Comparison of ENCODE assay signal across 1 cellular context in the genomic region with DNA sequence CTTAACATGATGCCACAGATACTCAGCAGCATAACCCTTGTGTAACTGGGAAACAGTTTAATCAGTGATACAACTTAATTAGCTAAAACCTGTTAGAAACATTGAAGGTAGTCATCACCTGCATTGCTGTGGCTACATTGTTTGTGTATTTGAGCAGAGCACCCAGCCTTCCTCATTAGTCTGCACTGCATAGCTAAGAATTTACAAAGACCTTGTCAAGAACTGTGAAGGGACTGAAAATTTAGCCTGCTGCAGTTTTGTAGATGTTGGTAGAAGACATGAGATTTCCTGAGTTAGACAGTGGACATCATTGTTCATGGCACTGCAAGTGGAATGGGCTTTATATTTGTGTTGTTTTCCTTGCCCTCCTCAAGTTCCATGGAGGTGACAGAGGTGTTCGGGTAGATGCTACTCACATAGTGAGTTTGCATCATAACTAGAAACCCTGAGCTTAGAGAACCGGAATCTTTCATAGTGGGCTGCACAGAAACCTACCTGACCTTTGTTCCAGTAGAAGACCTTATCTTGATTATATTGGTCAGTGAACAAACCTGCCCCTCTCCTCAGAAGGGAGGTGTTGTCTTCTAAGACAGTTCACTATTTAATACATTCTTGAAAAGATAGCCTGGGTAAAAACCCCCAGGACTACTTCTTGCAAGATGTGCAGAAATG.
TF ChIP-seq lines count a peak whose summit lies in the region.

No MANE protein-coding gene starts in this region.

TF ChIP-seq in H1, 55 proteins besides CTCF, POLR2A, EP300 and RAD21:
- TF ChIP-seq CEBPB (IDR thresholded peaks at IDR 0.05; ENCODE audit: low read depth, low read length) (no peak), FOSL1 (IDR thresholded peaks at IDR 0.05; ENCODE audit: insufficient read depth, low read depth, low read length) (no peak), ZNF274 (IDR thresholded peaks at IDR 0.05; ENCODE audit: borderline replicate concordance, extremely low read depth, low read length) (no peak), CHD7 (IDR thresholded peaks at IDR 0.05; ENCODE audit: insufficient replicate concordance, low read length) (no peak), SP1 (IDR thresholded peaks at IDR 0.05; ENCODE audit: low read depth, low read length) (no peak), KDM5A (IDR thresholded peaks at IDR 0.05; ENCODE audit: low read length) (no peak), TAF7 (optimal IDR thresholded peaks at IDR 0.05; ENCODE audit: borderline replicate concordance, low read depth, low read length) (no peak), ATF3 (IDR thresholded peaks at IDR 0.05; ENCODE audit: insufficient read depth, low read depth, low read length) (no peak), TCF12 (IDR thresholded peaks at IDR 0.05; ENCODE audit: low read depth, low read length) (no peak), CBX8 (IDR thresholded peaks at IDR 0.05; ENCODE audit: borderline replicate concordance, low read depth, low read length) (no peak), SUZ12 (IDR thresholded peaks at IDR 0.05; ENCODE audit: low read length) (no peak), SRF (IDR thresholded peaks at IDR 0.05; ENCODE audit: low read depth, low read length) (no peak), JUN (IDR thresholded peaks at IDR 0.05; ENCODE audit: low read depth, low read length) (no peak), POU5F1 (IDR thresholded peaks at IDR 0.05; ENCODE audit: low read depth, low read length) (no peak), MAFK (IDR thresholded peaks at IDR 0.05; ENCODE audit: low read depth, low read length) (no peak), KDM1A (IDR thresholded peaks at IDR 0.05; ENCODE audit: borderline replicate concordance, low read length) (no peak), CHD1 (IDR thresholded peaks at IDR 0.05; ENCODE audit: low read depth, low read length) (no peak), NANOG (IDR thresholded peaks at IDR 0.05; ENCODE audit: insufficient read depth, low read depth, low read length, poor library complexity, severe bottlenecking) (no peak)
